1 cellular context compared by ENCODE assay signal in genomic region chr17:73575470-73576235, GRCh38.
A peak's percentile ranks its signal among the peaks of the same experiment; 100 is the strongest.
TF ChIP-seq lines count a peak whose summit lies in the region.

No MANE protein-coding gene starts in this region.

TF ChIP-seq in HEK293, 187 proteins besides CTCF, POLR2A, EP300 and RAD21 (continued from another document):
- TF ChIP-seq ZNF302 (tag by site-specific recombination; IDR thresholded peaks at IDR 0.05; ENCODE audit: low read depth), result no peak
- 0 out of 2 replicates have a peak, but pooled peaks have one; percentile 34 for TF ChIP-seq ZBTB1 (tag by site-specific recombination; IDR thresholded peaks at IDR 0.05)
- TF ChIP-seq BCL11B (tag by site-specific recombination; IDR thresholded peaks at IDR 0.05; ENCODE audit: low read depth), result peak; percentile 70; the same call in 1 of the 2 replicates
- TF ChIP-seq ZNF629 (tag by site-specific recombination; IDR thresholded peaks at IDR 0.05), result peak; percentile 91
- TF ChIP-seq ZNF624 (tag by site-specific recombination; IDR thresholded peaks at IDR 0.05), result no peak
- TF ChIP-seq, protein P1, sequence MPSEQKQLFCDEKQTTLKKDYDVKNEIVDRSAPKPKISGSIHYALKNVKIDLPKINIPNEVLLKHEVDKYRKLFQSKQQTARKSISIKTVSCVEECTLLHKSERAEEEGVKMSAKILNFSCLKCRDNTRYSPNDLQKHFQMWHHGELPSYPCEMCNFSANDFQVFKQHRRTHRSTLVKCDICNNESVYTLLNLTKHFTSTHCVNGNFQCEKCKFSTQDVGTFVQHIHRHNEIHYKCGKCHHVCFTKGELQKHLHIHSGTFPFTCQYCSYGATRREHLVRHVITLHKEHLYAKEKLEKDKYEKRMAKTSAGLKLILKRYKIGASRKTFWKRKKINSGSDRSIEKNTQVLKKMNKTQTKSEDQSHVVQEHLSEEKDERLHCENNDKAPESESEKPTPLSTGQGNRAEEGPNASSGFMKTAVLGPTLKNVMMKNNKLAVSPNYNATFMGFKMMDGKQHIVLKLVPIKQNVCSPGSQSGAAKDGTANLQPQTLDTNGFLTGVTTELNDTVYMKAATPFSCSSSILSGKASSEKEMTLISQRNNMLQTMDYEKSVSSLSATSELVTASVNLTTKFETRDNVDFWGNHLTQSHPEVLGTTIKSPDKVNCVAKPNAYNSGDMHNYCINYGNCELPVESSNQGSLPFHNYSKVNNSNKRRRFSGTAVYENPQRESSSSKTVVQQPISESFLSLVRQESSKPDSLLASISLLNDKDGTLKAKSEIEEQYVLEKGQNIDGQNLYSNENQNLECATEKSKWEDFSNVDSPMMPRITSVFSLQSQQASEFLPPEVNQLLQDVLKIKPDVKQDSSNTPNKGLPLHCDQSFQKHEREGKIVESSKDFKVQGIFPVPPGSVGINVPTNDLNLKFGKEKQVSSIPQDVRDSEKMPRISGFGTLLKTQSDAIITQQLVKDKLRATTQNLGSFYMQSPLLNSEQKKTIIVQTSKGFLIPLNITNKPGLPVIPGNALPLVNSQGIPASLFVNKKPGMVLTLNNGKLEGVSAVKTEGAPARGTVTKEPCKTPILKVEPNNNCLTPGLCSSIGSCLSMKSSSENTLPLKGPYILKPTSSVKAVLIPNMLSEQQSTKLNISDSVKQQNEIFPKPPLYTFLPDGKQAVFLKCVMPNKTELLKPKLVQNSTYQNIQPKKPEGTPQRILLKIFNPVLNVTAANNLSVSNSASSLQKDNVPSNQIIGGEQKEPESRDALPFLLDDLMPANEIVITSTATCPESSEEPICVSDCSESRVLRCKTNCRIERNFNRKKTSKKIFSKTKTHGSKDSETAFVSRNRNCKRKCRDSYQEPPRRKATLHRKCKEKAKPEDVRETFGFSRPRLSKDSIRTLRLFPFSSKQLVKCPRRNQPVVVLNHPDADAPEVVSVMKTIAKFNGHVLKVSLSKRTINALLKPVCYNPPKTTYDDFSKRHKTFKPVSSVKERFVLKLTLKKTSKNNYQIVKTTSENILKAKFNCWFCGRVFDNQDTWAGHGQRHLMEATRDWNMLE (tag by site-specific recombination; conservative IDR thresholded peaks at IDR 0.05; ENCODE audit: low read depth), result peak; percentile 58
- peak; percentile 90 for TF ChIP-seq OVOL3 (tag by site-specific recombination; IDR thresholded peaks at IDR 0.05)
- 0 out of 2 replicates have a peak, but pooled peaks have one; percentile 23 for TF ChIP-seq EGR2 (tag by site-specific recombination; IDR thresholded peaks at IDR 0.05; ENCODE audit: low read depth)
- no peak for TF ChIP-seq ZBTB48 (tag by site-specific recombination; IDR thresholded peaks at IDR 0.05)
- peak; percentile 94 for TF ChIP-seq GLI2 (tag by site-specific recombination; IDR thresholded peaks at IDR 0.05; ENCODE audit: borderline replicate concordance, low read depth)
- TF ChIP-seq ZNF768 (tag by site-specific recombination; IDR thresholded peaks at IDR 0.05), result no peak
- TF ChIP-seq ZNF394 (tag by site-specific recombination; IDR thresholded peaks at IDR 0.05; ENCODE audit: borderline replicate concordance), result no peak
- peak; percentile 68 for TF ChIP-seq BCL11A (tag by site-specific recombination; IDR thresholded peaks at IDR 0.05; ENCODE audit: low read depth)
- TF ChIP-seq, protein P2, sequence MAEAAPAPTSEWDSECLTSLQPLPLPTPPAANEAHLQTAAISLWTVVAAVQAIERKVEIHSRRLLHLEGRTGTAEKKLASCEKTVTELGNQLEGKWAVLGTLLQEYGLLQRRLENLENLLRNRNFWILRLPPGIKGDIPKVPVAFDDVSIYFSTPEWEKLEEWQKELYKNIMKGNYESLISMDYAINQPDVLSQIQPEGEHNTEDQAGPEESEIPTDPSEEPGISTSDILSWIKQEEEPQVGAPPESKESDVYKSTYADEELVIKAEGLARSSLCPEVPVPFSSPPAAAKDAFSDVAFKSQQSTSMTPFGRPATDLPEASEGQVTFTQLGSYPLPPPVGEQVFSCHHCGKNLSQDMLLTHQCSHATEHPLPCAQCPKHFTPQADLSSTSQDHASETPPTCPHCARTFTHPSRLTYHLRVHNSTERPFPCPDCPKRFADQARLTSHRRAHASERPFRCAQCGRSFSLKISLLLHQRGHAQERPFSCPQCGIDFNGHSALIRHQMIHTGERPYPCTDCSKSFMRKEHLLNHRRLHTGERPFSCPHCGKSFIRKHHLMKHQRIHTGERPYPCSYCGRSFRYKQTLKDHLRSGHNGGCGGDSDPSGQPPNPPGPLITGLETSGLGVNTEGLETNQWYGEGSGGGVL (tag by site-specific recombination; IDR thresholded peaks at IDR 0.05), result 0 out of 2 replicates have a peak, but pooled peaks have one; percentile 12
- TF ChIP-seq ZBTB10 (tag by site-specific recombination; IDR thresholded peaks at IDR 0.05), result no peak
- peak; percentile 85 for TF ChIP-seq OSR2 (tag by site-specific recombination; IDR thresholded peaks at IDR 0.05)
- peak; percentile 72; the same call in 1 of the 2 replicates for TF ChIP-seq IKZF3 (tag by site-specific recombination; IDR thresholded peaks at IDR 0.05)
- peak; percentile 64 for TF ChIP-seq ZEB2 (tag by site-specific recombination; IDR thresholded peaks at IDR 0.05)
- 0 out of 2 replicates have a peak, but pooled peaks have one; percentile 57 for TF ChIP-seq TRIM28 (IDR thresholded peaks at IDR 0.05; ENCODE audit: borderline replicate concordance, low read length)
